Comparison of ENCODE assay signal across 8 cellular contexts in genomic region chrX:49043220-49043986, GRCh38. TPM values are rescaled to one million over a fixed set of nuclear protein-coding genes. Genes with fewer than 3 reads are reported as not detected.
DNase-seq lines count a peak whose midpoint lies in the region; ATAC-seq, FAIRE-seq and TF ChIP-seq lines count a peak whose summit lies in the region.

TSS of gene TFE3 (minus strand) at chrX:49043357. CDS start at chrX:49043226, 131 bp downstream.

- no peaks in the 10 kb centered on the region for H3K9me3 ChIP-seq in OCI-LY3 (ENCODE audit: insufficient read depth, low read length)

- peak within 1 kb of the TSS; percentile 98 for H3K4me3 ChIP-seq in OCI-LY3 (ENCODE audit: low read length)

- peak within 1 kb of the TSS; percentile 94 for H2AFZ ChIP-seq in OCI-LY3 (ENCODE audit: low read depth, low read length)

- H3K27ac ChIP-seq in OCI-LY3 (ENCODE audit: low read length) = peak within 1 kb of the TSS; percentile 76

- H3K27ac Mint-ChIP-seq in mesothelial cell of epicardium = peak within 1 kb of the TSS; percentile 100

- peak; percentile 78 for ATAC-seq in GM21526 (IDR thresholded peaks at IDR 0.05; ENCODE audit: low FRiP score, unreplicated experiment)

- H3K36me3 Mint-ChIP-seq in mesothelial cell of epicardium = peaks cover 7% of the 10 kb centered on the region

- no peaks in the 10 kb centered on the region for H3K27me3 ChIP-seq in OCI-LY3 (ENCODE audit: low read depth, low read length)

- peaks cover 26% of the 10 kb centered on the region for H3K4me1 ChIP-seq in OCI-LY3 (ENCODE audit: low read length)

- peak; percentile 70 for FAIRE-seq in D721Med (lab: Jason Lieb, UNC)
- FAIRE-seq in endometrium (lab: Jason Lieb, UNC) = peak; percentile 94

- peaks cover 36% of the 10 kb centered on the region for H3K4me1 Mint-ChIP-seq in mesothelial cell of epicardium

- peaks cover 25% of the 10 kb centered on the region for H3K79me2 ChIP-seq in OCI-LY3 (ENCODE audit: low read length)

- no peaks in the 10 kb centered on the region for H3K27me3 Mint-ChIP-seq in mesothelial cell of epicardium (ENCODE audit: low read depth)

- H3K4me3 Mint-ChIP-seq in mesothelial cell of epicardium = peak within 1 kb of the TSS; percentile 90

- peak; percentile 55 for DNase-seq in D721Med (ENCODE audit: insufficient read length, low spot score)
- peak; percentile 96 for DNase-seq in HuH-7.5 (ENCODE audit: low spot score)
- peak; percentile 92 for DNase-seq in activated CD8-positive, alpha-beta memory T cell treated with anti-CD3 and anti-CD28 coated beads, Interleukin-2, amount 50 U/mL, for 48 hours
- DNase-seq in mesothelial cell of epicardium (ENCODE audit: low spot score in 2 of 2, unreplicated experiment in 2 of 2) = peak; percentile 91 to 95
- DNase-seq in stimulated activated CD8-positive, alpha-beta memory T cell treated with anti-CD3 and anti-CD28 coated beads, Interleukin-15, amount 100 ng/mL, for 48 hours (ENCODE audit: low read depth in 2 of 2) = peak; percentile 90 to 92

- peaks cover 8% of the 10 kb centered on the region for H3K9me3 Mint-ChIP-seq in mesothelial cell of epicardium

- peak within 1 kb of the TSS; percentile 97 for H3K9ac ChIP-seq in OCI-LY3 (ENCODE audit: low read length)

- peak; percentile 47 for TF ChIP-seq CTCF in D721Med (IDR thresholded peaks at IDR 0.05; ENCODE audit: insufficient read depth, missing control alignments)
- peak; percentile 62 for TF ChIP-seq CTCF in OCI-LY3 (IDR thresholded peaks at IDR 0.05; ENCODE audit: low read depth, low read length)
- TF ChIP-seq CTCF in mesothelial cell of epicardium (IDR thresholded peaks at IDR 0.05; ENCODE audit: unreplicated experiment) = peak; percentile 63

- H3K4me2 ChIP-seq in OCI-LY3 (ENCODE audit: low read length) = peak within 1 kb of the TSS; percentile 99

- H4K20me1 ChIP-seq in OCI-LY3 (ENCODE audit: insufficient read depth, low read length) = no peaks in the 10 kb centered on the region

- peaks cover 9% of the 10 kb centered on the region for H3K36me3 ChIP-seq in OCI-LY3 (replicated peaks; ENCODE audit: low read depth, low read length)

RNA-seq across cellular contexts. Expression of gene TFE3, which starts in this region (rescaled TPM):
- 52.5 to 54.2 TPM (median 53.2 TPM) in 3 replicates for total RNA-seq in mesothelial cell of epicardium

Comparison
In these comparisons a context has a peak if more than half of its experiments do, and no peak if none do; other contexts are left out.
1. Peak in every context shown above with its lines: DNase-seq, ATAC-seq, H3K4me3 ChIP-seq and H3K27ac ChIP-seq.